Comparison of ENCODE assay signal across 25 cellular contexts in the genomic region with DNA sequence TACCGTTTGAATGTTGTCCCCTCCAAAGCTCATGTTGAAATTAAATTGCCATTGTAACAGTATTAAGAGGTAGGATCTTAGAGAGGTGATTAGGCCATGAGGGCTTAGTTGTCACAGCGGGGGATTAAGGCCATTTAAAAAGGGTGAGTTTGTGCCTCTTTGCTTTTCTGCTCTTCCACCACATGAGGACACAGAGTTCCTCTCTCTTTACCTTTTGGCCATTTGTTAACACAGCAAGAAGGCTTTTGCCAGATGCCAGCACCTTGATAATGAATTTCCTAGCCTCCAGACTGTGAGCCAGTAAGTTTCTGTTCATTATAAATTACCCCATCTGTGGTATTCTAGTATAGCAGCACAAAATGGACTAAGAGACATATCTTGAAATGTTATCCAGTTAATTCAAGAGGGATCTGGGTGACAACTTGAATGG. TPM values are rescaled to one million over a fixed set of nuclear protein-coding genes. Genes with fewer than 3 reads are reported as not detected.
DNase-seq lines count a peak whose midpoint lies in the region; TF ChIP-seq lines count a peak whose summit lies in the region.
"Had no signal": no experiment of that assay in that cellular context is flagged by ENCODE, and none has a peak within 500 bp of the region (broad histone marks: within the 10 kb centered on the region; RNA-seq: fewer than 3 reads in every experiment).

No MANE protein-coding gene starts in this region.

- intact Hi-C loops in vagina (cut with DNase I) (no loop called here), mammary epithelial cell (cut with micrococcal nuclease) (no loop called here)

- H4K8ac ChIP-seq in mesendoderm (ENCODE audit: low read depth, low read length): no peak overlapping the region

- no peak overlapping the region for H3K4me2 ChIP-seq in mesendoderm (ENCODE audit: low read length)
- H3K4me2 ChIP-seq in mammary epithelial cell (ENCODE audit: insufficient read depth, low read depth, low read length): no peak overlapping the region
- H3K4me2 ChIP-seq: GM23338 had no signal

- H3K36me3 ChIP-seq in mesendoderm (ENCODE audit: control insufficient read depth, insufficient read depth, low read length) (no peaks in the 10 kb centered on the region), vagina (no peaks in the 10 kb centered on the region), mammary epithelial cell (ENCODE audit: insufficient read depth, low read length) (no peaks in the 10 kb centered on the region)
- H3K36me3 ChIP-seq: BE2C, SJSA1 had no signal

- H2BK120ac ChIP-seq in mesendoderm (ENCODE audit: low read depth, low read length): no peak overlapping the region

- CTCF ChIA-PET in mammary epithelial cell (lab: Charles Lee; ENCODE audit: low non-redundant PET): no interaction called here

- no peak overlapping the region for H2BK15ac ChIP-seq in mesendoderm (replicated peaks; ENCODE audit: low read depth)

- H3K27ac ChIP-seq in mesendoderm (ENCODE audit: low read depth, low read length): no peak overlapping the region
- no peak overlapping the region for H3K27ac ChIP-seq in vagina
- no peak overlapping the region for H3K27ac ChIP-seq in mammary epithelial cell (ENCODE audit: insufficient read depth, low read depth, low read length)
- H3K27ac ChIP-seq: 22Rv1, SJSA1 had no signal

- no peak overlapping the region for H3K4ac ChIP-seq in mesendoderm (ENCODE audit: low read depth, low read length)

- dilution Hi-C loops in mammary epithelial cell (cut with HindIII; ENCODE audit: low sequenced_read_pairs): no loop called here

- H3K9ac ChIP-seq in mesendoderm (ENCODE audit: low read length) (no peak overlapping the region), mammary epithelial cell (ENCODE audit: insufficient read depth, low read length) (no peak overlapping the region)

- in situ Hi-C loops in mammary epithelial cell (cut with MboI; ENCODE audit: low sequenced_read_pairs in 2 of 2): no loop called here

- H3K9me3 ChIP-seq in vagina: no peaks in the 10 kb centered on the region
- H3K9me3 ChIP-seq in mammary epithelial cell (replicated peaks; ENCODE audit: insufficient read depth, low read length): no peaks in the 10 kb centered on the region
- H3K9me3 ChIP-seq: BE2C, SJSA1 had no signal

- H2BK5ac ChIP-seq in mesendoderm (ENCODE audit: low read length): no peak overlapping the region

- TF ChIP-seq CTCF in LNCaP clone FGC (IDR thresholded peaks at IDR 0.05; ENCODE audit: control insufficient read depth, extremely low read depth, insufficient read depth): no peak
- TF ChIP-seq CTCF in vagina (IDR thresholded peaks at IDR 0.05): no peak
- TF ChIP-seq CTCF in mammary epithelial cell (conservative IDR thresholded peaks at IDR 0.05 in 1 of 2, IDR thresholded peaks at IDR 0.05 in 1 of 2; ENCODE audit: extremely low read depth in 1 of 2, insufficient read depth in 1 of 2, low read depth in 1 of 2, low read length in 2 of 2): no peak

- no peak for TF ChIP-seq POLR2A in vagina (IDR thresholded peaks at IDR 0.05)

- no peak overlapping the region for H4K5ac ChIP-seq in mesendoderm (ENCODE audit: low read length)

- no peak overlapping the region for H3K23ac ChIP-seq in mesendoderm (ENCODE audit: low read length)

- H2AFZ ChIP-seq in mammary epithelial cell (ENCODE audit: low read depth, low read length): no peak overlapping the region
- H2AFZ ChIP-seq: GM23338 had no signal

- no peaks in the 10 kb centered on the region for H3K4me1 ChIP-seq in mesendoderm (ENCODE audit: control insufficient read depth, low read depth, low read length)
- H3K4me1 ChIP-seq in vagina: no peaks in the 10 kb centered on the region
- H3K4me1 ChIP-seq in mammary epithelial cell (ENCODE audit: insufficient read depth, low read length): peaks cover 6% of the 10 kb centered on the region
- H3K4me1 ChIP-seq: BE2C had no signal

- H3K4me3 ChIP-seq in LNCaP clone FGC (ENCODE audit: low read depth, low read length): no peak overlapping the region
- no peak overlapping the region for H3K4me3 ChIP-seq in mesendoderm (ENCODE audit: low read length)
- no peak overlapping the region for H3K4me3 ChIP-seq in vagina
- H3K4me3 ChIP-seq in mammary epithelial cell (replicated peaks in 1 of 3; ENCODE audit: insufficient read depth in 1 of 3, low read depth in 2 of 3, low read length in 3 of 3): no peak overlapping the region
- H3K4me3 ChIP-seq: GM23338, SJSA1 had no signal

- peak; percentile 43 for DNase-seq in DMS 273 (lab: John Stamatoyannopoulos, UW; ENCODE audit: unreplicated experiment)
- DNase-seq in DMS 273 treated with DMSO at 0.1 percent for 48 hours (lab: John Stamatoyannopoulos, UW): no peak
- peak; percentile 40 for DNase-seq in LNCaP clone FGC (ENCODE audit: low read depth)
- peak; percentile 74 for DNase-seq in NCI-H82 treated with DMSO at 0.1 percent for 48 hours (lab: John Stamatoyannopoulos, UW; ENCODE audit: unreplicated experiment)
- DNase-seq in mesendoderm: peak; percentile 37
- DNase-seq in vagina (ENCODE audit: extremely low spot score in 2 of 2): no peak
- DNase-seq in mammary epithelial cell: no peak
- DNase-seq in AG08396 (ENCODE audit: low spot score): no peak
- DNase-seq: BE2C; Calu3; DMS79; EL; GF-D8; H9; KBM-7; MM.1S; NCI-H2081; NCI-H2227 treated with DMSO at 0.1 percent for 48 hours; NK-92 treated with Interleukin-12 subunit alpha and Interleukin-12 subunit beta, amount 100 ng/mL, for 24 hours; PC-3; Right ventricle myocardium superior; RPMI8226 had no signal

- H3K79me1 ChIP-seq in mesendoderm (ENCODE audit: low read length): no peaks in the 10 kb centered on the region

- H2AK5ac ChIP-seq in mesendoderm (ENCODE audit: low read length): no peak overlapping the region

- H3K79me2 ChIP-seq in mesendoderm (ENCODE audit: control insufficient read depth, insufficient read depth, low read length) (no peaks in the 10 kb centered on the region), mammary epithelial cell (ENCODE audit: insufficient read depth, low read length) (no peaks in the 10 kb centered on the region)

- H3K27me3 ChIP-seq in mesendoderm (ENCODE audit: insufficient read depth, low read length, poor library complexity) (no peaks in the 10 kb centered on the region), vagina (no peaks in the 10 kb centered on the region), mammary epithelial cell (ENCODE audit: insufficient read depth, low read length) (no peaks in the 10 kb centered on the region)
- H3K27me3 ChIP-seq: SJSA1 had no signal

- H4K20me1 ChIP-seq in mammary epithelial cell (ENCODE audit: insufficient read depth, low read length): no peaks in the 10 kb centered on the region

- H3K18ac ChIP-seq in mesendoderm (ENCODE audit: low read length): no peak overlapping the region

- H3K56ac ChIP-seq in mesendoderm (ENCODE audit: low read length): no peak overlapping the region

- BruUV-seq in mammary epithelial cell (replicated peaks; lab: Mats Ljungman, UMichigan): no TSS peak

- WGBS in mesendoderm (ENCODE audit: extremely low coverage, insufficient coverage, low lambda C conversion rate): no CpG with 5 or more reads among the region's 2 CpGs
- 75% methylated on average over 2 of the region's 2 CpGs for whole genome bisulfite sequencing in mammary epithelial cell (ENCODE audit: low coverage, missing lambda C conversion rate)

RNA-seq across cellular contexts. Expression of gene HERC3, which starts 7.8 kb away (rescaled TPM):
- polyA plus RNA-seq in mesendoderm (2013, experiment 1 of 2): 3.1 TPM
- 3.0 TPM for polyA plus RNA-seq in mesendoderm (2013, experiment 2 of 2)
- 32.9 TPM for total RNA-seq in vagina
- total RNA-seq in mammary epithelial cell: 10 to 100 TPM; 14.0 to 36.5 TPM
- 12.3 TPM for polyA plus RNA-seq in mammary epithelial cell
- 24.9 TPM for polyA minus RNA-seq in mammary epithelial cell

Comparison
In these comparisons a context has a peak if more than half of its experiments do, and no peak if none do; other contexts are left out.
1. DNase-seq: peak in DMS 273 (single experiment), LNCaP clone FGC (single experiment), NCI-H82 treated with DMSO at 0.1 percent for 48 hours (single experiment) and mesendoderm (single experiment); none in DMS 273 treated with DMSO at 0.1 percent for 48 hours (single experiment), vagina (0 of 2), mammary epithelial cell (single experiment) and AG08396 (single experiment).